Comparison of ENCODE assay signal across 15 cellular contexts in the genomic region with DNA sequence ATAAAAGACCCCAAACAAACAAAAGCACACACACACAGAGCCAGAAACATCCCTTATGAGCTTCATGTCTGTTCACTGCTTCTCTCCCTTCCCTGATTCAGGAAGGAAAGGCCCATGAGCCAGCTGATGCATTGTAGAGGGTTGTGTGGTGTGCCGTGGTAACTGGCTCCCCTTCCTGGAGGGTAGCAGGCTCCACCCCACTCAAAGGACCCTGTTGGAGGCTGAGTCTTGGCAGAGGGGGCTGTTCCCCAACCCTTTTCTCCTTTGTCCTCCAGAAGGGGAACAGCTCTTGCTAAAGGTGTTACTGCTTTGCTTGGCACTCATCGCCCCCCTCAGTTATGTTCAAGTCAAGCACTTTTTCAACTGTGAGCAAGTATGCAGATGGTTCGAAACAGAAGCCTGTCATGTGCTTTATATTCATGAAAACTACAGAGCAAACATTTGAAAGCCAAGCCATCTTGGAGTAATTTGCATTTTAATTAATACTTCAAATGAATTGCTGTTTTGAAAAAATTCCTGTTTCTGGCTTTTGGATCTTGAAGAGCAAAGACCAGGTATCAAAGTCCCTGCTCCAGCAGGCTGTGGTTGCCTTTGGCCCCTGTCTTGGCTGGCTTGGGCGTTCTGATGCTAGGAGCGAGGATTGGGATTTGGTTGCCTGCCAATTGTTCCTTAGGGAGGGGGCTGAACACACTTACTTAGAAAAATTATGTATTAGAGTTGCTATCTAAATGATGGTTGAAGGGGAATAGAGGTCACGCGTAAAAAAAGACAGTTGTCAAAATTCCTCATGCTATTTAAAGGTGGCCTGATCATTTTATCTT.
"Had no signal": no experiment of that assay in that cellular context is flagged by ENCODE, and none has a peak within 500 bp of the region (broad histone marks: within the 10 kb centered on the region; RNA-seq: fewer than 3 reads in every experiment).

No MANE protein-coding gene starts in this region.

- H3K9me3 Mint-ChIP-seq: activated CD8-positive, alpha-beta T cell treated with anti-CD3 and anti-CD28 coated beads for 36 hours; activated T-cell treated with anti-CD3 and anti-CD28 coated beads, Interleukin-2, amount 50 U/mL, for 72 hours; naive thymus-derived CD8-positive, alpha-beta T cell; stimulated activated memory B cell treated with anti-CD40 and anti-IgM and Interleukin-4, amounts not matched to agents 10 μg/mL and 1 μg/mL and 100 μg/mL, for 72 hours had no signal

- H3K27me3 Mint-ChIP-seq: stimulated activated memory B cell treated with anti-CD40 and anti-IgM and Interleukin-4, amounts not matched to agents 10 μg/mL and 1 μg/mL and 100 μg/mL, for 72 hours had no signal

- H3K4me1 Mint-ChIP-seq: stimulated activated memory B cell treated with anti-CD40 and anti-IgM and Interleukin-4, amounts not matched to agents 10 μg/mL and 1 μg/mL and 100 μg/mL, for 72 hours had no signal

- H3K36me3 Mint-ChIP-seq: activated naive CD8-positive, alpha-beta T cell; naive thymus-derived CD8-positive, alpha-beta T cell; stimulated activated memory B cell treated with anti-CD40 and anti-IgM and Interleukin-4, amounts not matched to agents 10 μg/mL and 1 μg/mL and 100 μg/mL, for 72 hours had no signal

- ATAC-seq: activated CD8-positive, alpha-beta T cell treated with anti-CD3 and anti-CD28 coated beads for 36 hours; activated T-cell treated with anti-CD3 and anti-CD28 coated beads, Interleukin-2, amount 50 U/mL, for 72 hours; left lung; mucosa of descending colon; naive thymus-derived CD8-positive, alpha-beta T cell; stimulated activated memory B cell treated with anti-CD40 and anti-IgM and Interleukin-4, amounts not matched to agents 10 μg/mL and 1 μg/mL and 100 μg/mL, for 72 hours had no signal

- DNase-seq: activated CD4-positive, alpha-beta T cell treated with anti-CD3 and anti-CD28 coated beads for 4 hours; activated CD8-positive, alpha-beta T cell treated with anti-CD3 and anti-CD28 coated beads for 36 hours; activated gamma-delta T cell; activated T-cell treated with anti-CD3 and anti-CD28 coated beads, Interleukin-2, amount 50 U/mL, for 72 hours; amniotic stem cell; dorsolateral prefrontal cortex; erythroblast; islet precursor cell; left lung; mucosa of descending colon; naive thymus-derived CD8-positive, alpha-beta T cell; retina; stimulated activated CD4-positive, alpha-beta T cell treated with anti-CD3 and anti-CD28 coated beads, Interleukin-2, amount 100 ng/mL, for 48 hours had no signal

- H3K4me3 Mint-ChIP-seq: activated CD8-positive, alpha-beta T cell treated with anti-CD3 and anti-CD28 coated beads for 36 hours; activated naive CD8-positive, alpha-beta T cell; activated T-cell treated with anti-CD3 and anti-CD28 coated beads, Interleukin-2, amount 50 U/mL, for 72 hours; naive thymus-derived CD8-positive, alpha-beta T cell; stimulated activated memory B cell treated with anti-CD40 and anti-IgM and Interleukin-4, amounts not matched to agents 10 μg/mL and 1 μg/mL and 100 μg/mL, for 72 hours had no signal

- H3K27ac Mint-ChIP-seq: activated CD8-positive, alpha-beta T cell treated with anti-CD3 and anti-CD28 coated beads for 36 hours; activated naive CD8-positive, alpha-beta T cell; activated T-cell treated with anti-CD3 and anti-CD28 coated beads, Interleukin-2, amount 50 U/mL, for 72 hours; stimulated activated memory B cell treated with anti-CD40 and anti-IgM and Interleukin-4, amounts not matched to agents 10 μg/mL and 1 μg/mL and 100 μg/mL, for 72 hours had no signal
